15 cellular contexts compared by ENCODE assay signal in genomic region chr11:8258289-8258688, GRCh38. TPM values are rescaled to one million over a fixed set of nuclear protein-coding genes. Genes with fewer than 3 reads are reported as not detected.
DNase-seq lines count a peak whose midpoint lies in the region; ATAC-seq and TF ChIP-seq lines count a peak whose summit lies in the region.
"Had no signal": no experiment of that assay in that cellular context is flagged by ENCODE, and none has a peak within 500 bp of the region (broad histone marks: within the 10 kb centered on the region; RNA-seq: fewer than 3 reads in every experiment).

No MANE protein-coding gene starts in this region.

- DNase-seq in activated T-cell treated with anti-CD3 and anti-CD28 coated beads, Interleukin-2, amount 50 U/mL, for 24 hours = peak; percentile 9
- DNase-seq in activated T-cell treated with anti-CD3 and anti-CD28 coated beads for 4 hours = no peak
- DNase-seq in RPMI7951 (ENCODE audit: low read depth) = peak; percentile 72
- no peak for DNase-seq in right cardiac atrium
- peak; percentile 27 for DNase-seq in type B pancreatic cell (ENCODE audit: extremely low spot score, unreplicated experiment)
- no peak for DNase-seq in NCI-H345 treated with DMSO at 0.1 percent for 48 hours (lab: John Stamatoyannopoulos, UW; ENCODE audit: unreplicated experiment)
- DNase-seq: DMS53, NCI-H2081 had no signal

- H3K27ac ChIP-seq in right cardiac atrium (ENCODE audit: low read length) = no peak overlapping the region

- no peak overlapping the region for H3K4me3 ChIP-seq in right cardiac atrium (ENCODE audit: low read length)
- H3K4me3 ChIP-seq: dorsolateral prefrontal cortex had no signal

- H3K9me3 Mint-ChIP-seq in activated T-cell treated with anti-CD3 and anti-CD28 coated beads, Interleukin-2, amount 50 U/mL, for 24 hours = no peaks in the 10 kb centered on the region
- no peaks in the 10 kb centered on the region for H3K9me3 Mint-ChIP-seq in type B pancreatic cell
- H3K9me3 Mint-ChIP-seq: IgD-negative memory B cell, nephron had no signal

- no peaks in the 10 kb centered on the region for H3K36me3 Mint-ChIP-seq in activated T-cell treated with anti-CD3 and anti-CD28 coated beads, Interleukin-2, amount 50 U/mL, for 24 hours (ENCODE audit: low read depth)
- no peaks in the 10 kb centered on the region for H3K36me3 Mint-ChIP-seq in type B pancreatic cell

- TF ChIP-seq CTCF in type B pancreatic cell (conservative IDR thresholded peaks at IDR 0.05) = no peak

- H3K4me1 Mint-ChIP-seq in activated T-cell treated with anti-CD3 and anti-CD28 coated beads, Interleukin-2, amount 50 U/mL, for 24 hours (ENCODE audit: low read depth) = peaks cover 4% of the 10 kb centered on the region
- H3K4me1 Mint-ChIP-seq in type B pancreatic cell (ENCODE audit: unreplicated experiment) = no peaks in the 10 kb centered on the region
- H3K4me1 Mint-ChIP-seq: IgD-negative memory B cell had no signal

- intact Hi-C loops in right cardiac atrium (cut with DNase I) = no loop called here

- H3K4me3 Mint-ChIP-seq in activated T-cell treated with anti-CD3 and anti-CD28 coated beads, Interleukin-2, amount 50 U/mL, for 24 hours = no peak overlapping the region
- no peak overlapping the region for H3K4me3 Mint-ChIP-seq in type B pancreatic cell
- H3K4me3 Mint-ChIP-seq: IgD-negative memory B cell, nephron had no signal

- no peak overlapping the region for H3K27ac Mint-ChIP-seq in activated T-cell treated with anti-CD3 and anti-CD28 coated beads, Interleukin-2, amount 50 U/mL, for 24 hours
- peak overlapping the region; percentile 59 for H3K27ac Mint-ChIP-seq in type B pancreatic cell
- H3K27ac Mint-ChIP-seq: IgD-negative memory B cell, nephron had no signal

- no peaks in the 10 kb centered on the region for H3K9me3 ChIP-seq in right cardiac atrium (ENCODE audit: control insufficient read depth, low read length)

- ATAC-seq in right cardiac atrium (peak; percentile 20 to 39), HG02884 (IDR thresholded peaks at IDR 0.05; ENCODE audit: unreplicated experiment) (no peak), GM21390 (IDR thresholded peaks at IDR 0.05; ENCODE audit: unreplicated experiment) (no peak)

- 55% methylated on average over 5 of the region's 5 CpGs for WGBS in right cardiac atrium

- no peaks in the 10 kb centered on the region for H3K4me1 ChIP-seq in right cardiac atrium (ENCODE audit: control insufficient read depth, insufficient read depth, low read length)

- no peaks in the 10 kb centered on the region for H3K27me3 ChIP-seq in right cardiac atrium (ENCODE audit: control insufficient read depth, insufficient read depth)

- peaks cover 43% of the 10 kb centered on the region for H3K27me3 Mint-ChIP-seq in activated T-cell treated with anti-CD3 and anti-CD28 coated beads, Interleukin-2, amount 50 U/mL, for 24 hours
- peaks cover 53% of the 10 kb centered on the region for H3K27me3 Mint-ChIP-seq in type B pancreatic cell

RNA-seq across cellular contexts. Expression of gene LMO1, which starts 5.4 kb away (rescaled TPM):
- total RNA-seq in RPMI7951 (2014; rRNA removed; shearing (Covaris generic)) = not detected in 2 replicates
- total RNA-seq in right cardiac atrium = under 1 TPM in 1 of 4 donors, not detected in 3; 0.51 TPM
- 0.34 TPM for polyA plus RNA-seq in right cardiac atrium
- total RNA-seq in type B pancreatic cell (ENCODE audit: low replicate concordance) = 2.1 and 2.7 TPM in 2 replicates
- total RNA-seq: T-helper 1 cell treated with Interleukin-12 subunit alpha and Interleukin-12 subunit beta and Interleukin-4 antibody, amounts not matched to agents 30 ng/mL and 1 ng/mL, for 36 hours; urinary bladder had no signal
- polyA plus RNA-seq: IgD-negative memory B cell had no signal

Comparison
In these comparisons a context has a peak if more than half of its experiments do, and no peak if none do; other contexts are left out.
1. DNase-seq: peak in activated T-cell treated with anti-CD3 and anti-CD28 coated beads, Interleukin-2, amount 50 U/mL, for 24 hours (single experiment), RPMI7951 (single experiment) and type B pancreatic cell (single experiment); none in activated T-cell treated with anti-CD3 and anti-CD28 coated beads for 4 hours (single experiment), right cardiac atrium (0 of 3) and NCI-H345 treated with DMSO at 0.1 percent for 48 hours (single experiment).
2. ATAC-seq: peak in right cardiac atrium (2 of 2); none in HG02884 (single experiment) and GM21390 (single experiment).